4 cellular contexts compared by ENCODE assay signal in the genomic region with DNA sequence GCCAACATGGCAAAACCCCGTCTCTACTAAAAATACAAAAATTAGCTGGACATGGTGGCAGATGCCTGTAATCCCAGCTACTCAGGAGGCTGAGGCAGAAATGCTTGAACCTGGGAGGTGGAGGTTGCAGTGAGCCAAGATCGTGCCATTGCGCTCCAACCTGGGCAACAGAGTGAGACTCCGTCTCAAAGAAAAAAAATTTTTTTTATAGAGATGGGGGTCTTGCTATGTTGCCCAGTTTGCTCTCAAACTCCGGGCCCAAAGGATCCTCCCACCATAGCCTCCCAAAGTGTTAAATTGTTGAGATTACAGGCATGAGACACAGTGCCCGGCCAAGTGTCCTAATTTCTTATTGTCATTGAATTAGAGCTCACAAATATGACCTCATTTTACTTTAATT. TPM values are rescaled to one million over a fixed set of nuclear protein-coding genes. Genes with fewer than 3 reads are reported as not detected.
"Had no signal": no experiment of that assay in that cellular context is flagged by ENCODE, and none has a peak within 500 bp of the region (broad histone marks: within the 10 kb centered on the region; RNA-seq: fewer than 3 reads in every experiment).

No MANE protein-coding gene starts in this region.

RNA-seq across cellular contexts. Expression of a gene that starts 15.3 kb away (rescaled TPM):
- total RNA-seq: HT-29, HT1080, IMR-90 had no signal

RNA-seq across cellular contexts. Expression of a gene that starts 17.2 kb away (rescaled TPM):
- total RNA-seq: HT1080, IMR-90 had no signal
- polyA plus RNA-seq: IgD-negative memory B cell had no signal
